Comparison of ENCODE assay signal across 1 cellular context in the genomic region with DNA sequence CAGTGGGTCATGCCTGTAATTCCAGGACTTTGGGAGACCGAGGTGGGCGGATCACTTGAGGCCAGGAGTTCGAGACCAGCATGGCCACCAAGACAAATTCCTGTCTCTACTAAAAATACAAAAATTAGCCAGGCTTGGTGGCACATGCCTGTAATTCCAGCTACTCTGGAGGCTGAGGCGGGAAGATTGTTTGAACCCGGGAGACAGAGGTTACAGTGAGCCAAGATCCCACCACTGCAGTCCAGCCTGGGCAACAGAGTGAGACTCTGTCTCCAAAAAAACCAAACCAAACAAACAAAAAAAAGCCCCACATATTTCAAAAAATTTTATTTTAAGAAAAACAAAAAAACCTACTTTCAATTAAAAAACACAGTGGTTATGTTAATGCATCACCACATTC.
TF ChIP-seq lines count a peak whose summit lies in the region.

No MANE protein-coding gene starts in this region.

TF ChIP-seq in HepG2, 621 proteins besides CTCF, POLR2A, EP300 and RAD21:
- 0 out of 2 replicates have a peak, but pooled peaks have one; percentile 40 for TF ChIP-seq KAT7 (CRISPR knock-in tag; IDR thresholded peaks at IDR 0.05; ENCODE audit: borderline replicate concordance)
- TF ChIP-seq, protein P1, sequence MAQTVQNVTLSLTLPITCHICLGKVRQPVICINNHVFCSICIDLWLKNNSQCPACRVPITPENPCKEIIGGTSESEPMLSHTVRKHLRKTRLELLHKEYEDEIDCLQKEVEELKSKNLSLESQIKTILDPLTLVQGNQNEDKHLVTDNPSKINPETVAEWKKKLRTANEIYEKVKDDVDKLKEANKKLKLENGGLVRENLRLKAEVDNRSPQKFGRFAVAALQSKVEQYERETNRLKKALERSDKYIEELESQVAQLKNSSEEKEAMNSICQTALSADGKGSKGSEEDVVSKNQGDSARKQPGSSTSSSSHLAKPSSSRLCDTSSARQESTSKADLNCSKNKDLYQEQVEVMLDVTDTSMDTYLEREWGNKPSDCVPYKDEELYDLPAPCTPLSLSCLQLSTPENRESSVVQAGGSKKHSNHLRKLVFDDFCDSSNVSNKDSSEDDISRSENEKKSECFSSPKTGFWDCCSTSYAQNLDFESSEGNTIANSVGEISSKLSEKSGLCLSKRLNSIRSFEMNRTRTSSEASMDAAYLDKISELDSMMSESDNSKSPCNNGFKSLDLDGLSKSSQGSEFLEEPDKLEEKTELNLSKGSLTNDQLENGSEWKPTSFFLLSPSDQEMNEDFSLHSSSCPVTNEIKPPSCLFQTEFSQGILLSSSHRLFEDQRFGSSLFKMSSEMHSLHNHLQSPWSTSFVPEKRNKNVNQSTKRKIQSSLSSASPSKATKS (CRISPR knock-in tag; IDR thresholded peaks at IDR 0.05): 0 out of 2 replicates have a peak, but pooled peaks have one; percentile 69
- TF ChIP-seq ZNF761 (CRISPR knock-in tag; conservative IDR thresholded peaks at IDR 0.05): 0 out of 2 replicates have a peak, but pooled peaks have one; percentile 37
- peak; percentile 68 for TF ChIP-seq ZNF121 (CRISPR knock-in tag; IDR thresholded peaks at IDR 0.05)
- TF ChIP-seq SAP130 (CRISPR knock-in tag; IDR thresholded peaks at IDR 0.05; ENCODE audit: low read depth): peak; percentile 18; the same call in 1 of the 2 replicates
- TF ChIP-seq ZMYM4 (CRISPR knock-in tag; IDR thresholded peaks at IDR 0.05): 0 out of 2 replicates have a peak, but pooled peaks have one; percentile 21
- peak; percentile 33; the same call in 1 of the 2 replicates for TF ChIP-seq ZMYM3 (CRISPR knock-in tag; IDR thresholded peaks at IDR 0.05)
TF ChIP-seq in HepG2: peak in this region for 7; not testable (repeated sequence) for 614.
